In the genomic region with DNA sequence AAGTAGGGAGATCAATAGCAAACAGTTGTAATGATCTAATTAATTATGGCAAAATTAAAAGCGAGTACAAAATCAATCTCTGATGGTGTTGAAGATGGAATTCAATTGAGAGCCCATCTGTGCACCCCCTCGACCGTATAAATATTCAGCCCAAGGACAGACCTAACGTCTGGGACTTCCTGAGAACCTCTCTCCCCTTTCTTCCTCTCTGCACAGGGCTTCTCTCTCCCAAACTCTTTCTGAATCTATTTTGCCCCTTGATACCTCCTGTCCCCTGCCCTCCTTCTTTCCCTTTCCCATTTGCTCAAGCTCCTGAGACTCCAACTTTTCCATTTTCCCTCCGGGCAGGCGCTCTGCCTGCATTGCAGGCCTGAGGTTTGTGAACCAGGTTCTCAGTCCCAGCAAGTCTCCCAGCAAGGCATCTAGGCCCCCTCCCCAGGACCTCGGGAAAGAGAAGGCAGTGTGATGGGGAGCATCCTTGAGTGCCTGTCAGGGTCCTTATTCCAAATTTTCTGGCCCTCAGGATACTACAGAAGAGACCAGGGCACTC, we compare ENCODE assay signal across 22 cellular contexts. TPM values are rescaled to one million over a fixed set of nuclear protein-coding genes. Genes with fewer than 3 reads are reported as not detected.
DNase-seq lines count a peak whose midpoint lies in the region; ATAC-seq and TF ChIP-seq lines count a peak whose summit lies in the region.
"Had no signal": no experiment of that assay in that cellular context is flagged by ENCODE, and none has a peak within 500 bp of the region (broad histone marks: within the 10 kb centered on the region; RNA-seq: fewer than 3 reads in every experiment).

No MANE protein-coding gene starts in this region.

- H3K36me3 ChIP-seq in iPS-15b (ENCODE audit: control insufficient read depth, insufficient read depth, low read length) (no peaks in the 10 kb centered on the region), spleen (no peaks in the 10 kb centered on the region), ovary (no peaks in the 10 kb centered on the region)
- H3K36me3 ChIP-seq: thyroid gland had no signal

- intact Hi-C loops in activated CD4-positive, alpha-beta T cell treated with anti-CD3 and anti-CD28 coated beads, Interleukin-2, amount 10 ng/mL, durations not matched to agents 24 days and 14 days (cut with micrococcal nuclease) = no loop called here
- intact Hi-C loops in spleen (cut with DNase I; ENCODE audit: low total_unique reads) = no loop called here
- intact Hi-C loops in ovary (cut with DNase I) = loop anchor here in 1 of 4 donors (5.0 kb wide), 1 partner anchor 1545 kb away; no protein-coding TSS in a partner anchor

- no peak for DNase-seq in activated CD4-positive, alpha-beta T cell treated with anti-CD3 and anti-CD28 coated beads, Interleukin-2, amount 10 ng/mL, durations not matched to agents 24 days and 14 days
- DNase-seq in activated CD4-positive, alpha-beta T cell treated with anti-CD3 and anti-CD28 coated beads for 1 hour = no peak
- DNase-seq in spleen (peak; percentile 2), NCI-H2081 (lab: John Stamatoyannopoulos, UW) (no peak), ovary (no peak), NOMO-1 (lab: John Stamatoyannopoulos, UW; ENCODE audit: unreplicated experiment in 2 of 2) (no peak)
- DNase-seq: DMS79; HCEC 1CT; IMR-90; NCI-H82; right cardiac atrium; stimulated activated CD4-positive, alpha-beta T cell treated with anti-CD3 and anti-CD28 coated beads, Interleukin-1b, Interleukin-23, amount 100 ng/mL, for 48 hours; thyroid gland had no signal

- no peaks in the 10 kb centered on the region for H3K9me3 Mint-ChIP-seq in activated CD4-positive, alpha-beta T cell treated with anti-CD3 and anti-CD28 coated beads, Interleukin-2, amount 10 ng/mL, durations not matched to agents 24 days and 14 days
- no peaks in the 10 kb centered on the region for H3K9me3 Mint-ChIP-seq in activated T-helper 17 cell treated with anti-CD3 and anti-CD28 coated beads, Interleukin-2, amount 50 U/mL, for 72 hours
- H3K9me3 Mint-ChIP-seq: activated naive CD4-positive, alpha-beta T cell treated with anti-CD3 and anti-CD28 coated beads, Interleukin-2, amount 10 ng/mL, durations not matched to agents 7 days and 5 days; neural crest cell had no signal

- peaks cover 91% of the 10 kb centered on the region for H3K27me3 Mint-ChIP-seq in activated CD4-positive, alpha-beta T cell treated with anti-CD3 and anti-CD28 coated beads, Interleukin-2, amount 10 ng/mL, durations not matched to agents 24 days and 14 days
- peaks cover 74% of the 10 kb centered on the region for H3K27me3 Mint-ChIP-seq in activated T-helper 17 cell treated with anti-CD3 and anti-CD28 coated beads, Interleukin-2, amount 50 U/mL, for 72 hours

- no peak overlapping the region for H3K9ac ChIP-seq in iPS-15b (ENCODE audit: low read depth, low read length)

- ATAC-seq in activated T-helper 17 cell treated with anti-CD3 and anti-CD28 coated beads, Interleukin-2, amount 50 U/mL, for 72 hours (replicated peaks) = no peak
- ATAC-seq: right cardiac atrium had no signal

- H3K4me3 ChIP-seq in iPS-15b (ENCODE audit: low read depth, low read length) (peak overlapping the region; percentile 45), spleen (peak overlapping the region in 5 of 8 donors; percentile 19 to 62 (median 29)), ovary (no peak overlapping the region)
- H3K4me3 ChIP-seq: lung, thyroid gland had no signal

- H3K4me1 Mint-ChIP-seq in activated CD4-positive, alpha-beta T cell treated with anti-CD3 and anti-CD28 coated beads, Interleukin-2, amount 10 ng/mL, durations not matched to agents 24 days and 14 days = peaks cover 16% of the 10 kb centered on the region
- H3K4me1 Mint-ChIP-seq in activated T-helper 17 cell treated with anti-CD3 and anti-CD28 coated beads, Interleukin-2, amount 50 U/mL, for 72 hours = peaks cover 7% of the 10 kb centered on the region

- peak overlapping the region; percentile 17 for H3K27ac Mint-ChIP-seq in activated CD4-positive, alpha-beta T cell treated with anti-CD3 and anti-CD28 coated beads, Interleukin-2, amount 10 ng/mL, durations not matched to agents 24 days and 14 days
- H3K27ac Mint-ChIP-seq in activated T-helper 17 cell treated with anti-CD3 and anti-CD28 coated beads, Interleukin-2, amount 50 U/mL, for 72 hours = no peak overlapping the region
- H3K27ac Mint-ChIP-seq: activated naive CD4-positive, alpha-beta T cell treated with anti-CD3 and anti-CD28 coated beads, Interleukin-2, amount 10 ng/mL, durations not matched to agents 7 days and 5 days; CD14-positive monocyte had no signal

- TF ChIP-seq EP300 in ovary (IDR thresholded peaks at IDR 0.05) = no peak

- H3K27me3 ChIP-seq in iPS-15b (ENCODE audit: control insufficient read depth, insufficient read depth, low read length) (peaks cover 98% of the 10 kb centered on the region), spleen (replicated peaks in 1 of 7) (peaks cover 9 to 100% (median 96%) of the 10 kb centered on the region in 7 donors), ovary (peaks cover 3% of the 10 kb centered on the region)

- WGBS in spleen, 5 donors = 29 to 49% (median 46%) methylated on average over 7 of the region's 7 CpGs
- 53 to 63% (median 60%) methylated on average over 7 of the region's 7 CpGs for WGBS in ovary, 3 donors

- H3K9me3 ChIP-seq in iPS-15b (ENCODE audit: control insufficient read depth, insufficient read depth, low read length) = no peaks in the 10 kb centered on the region
- no peaks in the 10 kb centered on the region for H3K9me3 ChIP-seq in spleen
- no peaks in the 10 kb centered on the region for H3K9me3 ChIP-seq in ovary
- H3K9me3 ChIP-seq: thyroid gland had no signal

- H3K4me1 ChIP-seq in iPS-15b (ENCODE audit: control insufficient read depth, insufficient read depth, low read length) = peaks cover under 1% of the 10 kb centered on the region
- peaks cover 9 to 56% (median 34%) of the 10 kb centered on the region in 6 donors for H3K4me1 ChIP-seq in spleen
- peaks cover 2% of the 10 kb centered on the region for H3K4me1 ChIP-seq in ovary (ENCODE audit: insufficient read depth)

- H3K4me3 Mint-ChIP-seq in activated CD4-positive, alpha-beta T cell treated with anti-CD3 and anti-CD28 coated beads, Interleukin-2, amount 10 ng/mL, durations not matched to agents 24 days and 14 days = peak overlapping the region; percentile 81
- peak overlapping the region; percentile 58 for H3K4me3 Mint-ChIP-seq in activated T-helper 17 cell treated with anti-CD3 and anti-CD28 coated beads, Interleukin-2, amount 50 U/mL, for 72 hours
- H3K4me3 Mint-ChIP-seq: neural crest cell had no signal

- H3K27ac ChIP-seq in spleen (no peak overlapping the region), ovary (no peak overlapping the region)
- H3K27ac ChIP-seq: 22Rv1, thyroid gland had no signal

- TF ChIP-seq POLR2A in spleen (IDR thresholded peaks at IDR 0.05) (no peak), ovary (IDR thresholded peaks at IDR 0.05) (no peak)

- TF ChIP-seq CTCF in spleen (IDR thresholded peaks at IDR 0.05 in 8 of 11, conservative IDR thresholded peaks at IDR 0.05 in 3 of 11) = no peak
- TF ChIP-seq CTCF in ovary (IDR thresholded peaks at IDR 0.05) = no peak

- peaks cover 2% of the 10 kb centered on the region for H3K36me3 Mint-ChIP-seq in activated CD4-positive, alpha-beta T cell treated with anti-CD3 and anti-CD28 coated beads, Interleukin-2, amount 10 ng/mL, durations not matched to agents 24 days and 14 days (ENCODE audit: low read depth)
- no peaks in the 10 kb centered on the region for H3K36me3 Mint-ChIP-seq in activated T-helper 17 cell treated with anti-CD3 and anti-CD28 coated beads, Interleukin-2, amount 50 U/mL, for 72 hours (ENCODE audit: low read depth)
- H3K36me3 Mint-ChIP-seq: activated naive CD4-positive, alpha-beta T cell treated with anti-CD3 and anti-CD28 coated beads, Interleukin-2, amount 10 ng/mL, durations not matched to agents 7 days and 5 days had no signal

RNA-seq across cellular contexts. Expression of gene PAX2, which starts 8.5 kb away (rescaled TPM):
- 0.07 TPM in 1 of 2 replicates, not detected in the other for total RNA-seq in activated CD4-positive, alpha-beta T cell treated with anti-CD3 and anti-CD28 coated beads, Interleukin-2, amount 10 ng/mL, durations not matched to agents 24 days and 14 days
- under 1 TPM in 1 of 2 donors, not detected in 1; 0.16 TPM for total RNA-seq in activated T-helper 17 cell treated with anti-CD3 and anti-CD28 coated beads, Interleukin-2, amount 50 U/mL, for 72 hours
- total RNA-seq in spleen = not detected
- polyA plus RNA-seq in spleen = not detected
- 10 to 100 TPM in 1 of 7 donors, 1 to 10 TPM in 3, under 1 TPM in 1, not detected in 2; 0.92 to 10.8 (median 2.7) TPM for total RNA-seq in ovary
- under 1 TPM in 1 of 2 donors, not detected in 1; 0.04 TPM for polyA plus RNA-seq in ovary
- total RNA-seq: fibroblast of villous mesenchyme, IMR-90, lung, right cardiac atrium, RPMI7951, thyroid gland had no signal
- polyA plus RNA-seq: CD14-positive monocyte, IMR-90, lung, right cardiac atrium had no signal
